ENCODE assay signal across 23 cellular contexts in genomic region chr1:227949341-227949921, GRCh38. TPM values are rescaled to one million over a fixed set of nuclear protein-coding genes. Genes with fewer than 3 reads are reported as not detected.
A peak's percentile ranks its signal among the peaks of the same experiment; 100 is the strongest.
DNase-seq lines count a peak whose midpoint lies in the region; ATAC-seq, FAIRE-seq and TF ChIP-seq lines count a peak whose summit lies in the region.
"Had no signal": no experiment of that assay in that cellular context is flagged by ENCODE, and none has a peak within 500 bp of the region (broad histone marks: within the 10 kb centered on the region; RNA-seq: fewer than 3 reads in every experiment).

No MANE protein-coding gene starts in this region.

- ATAC-seq in right lobe of liver: no peak
- ATAC-seq in HepG2: no peak
- ATAC-seq: activated naive CD8-positive, alpha-beta T cell treated with anti-CD3 and anti-CD28 coated beads, Interleukin-2, amount 50 U/mL, for 24 hours; heart left ventricle had no signal

- H3K27me3 ChIP-seq in right lobe of liver (no peaks in the 10 kb centered on the region), HepG2 (ENCODE audit: control insufficient read depth in 1 of 2, insufficient read depth in 2 of 2, low read length in 2 of 2) (peaks cover 14 to 81% of the 10 kb centered on the region in 2 experiments; a peak in 4 of 5 replicates), astrocyte (ENCODE audit: insufficient read depth, low read length) (no peaks in the 10 kb centered on the region), neural progenitor cell (peaks cover 32% of the 10 kb centered on the region), brain microvascular endothelial cell (replicated peaks) (peaks cover 17% of the 10 kb centered on the region)

- H3K36me3 ChIP-seq in right lobe of liver: no peaks in the 10 kb centered on the region
- no peaks in the 10 kb centered on the region for H3K36me3 ChIP-seq in HepG2 (replicated peaks in 1 of 2; ENCODE audit: control insufficient read depth in 1 of 2, insufficient read depth in 2 of 2, low read length in 2 of 2)
- no peaks in the 10 kb centered on the region for H3K36me3 ChIP-seq in astrocyte (ENCODE audit: insufficient read depth, low read length)
- H3K36me3 ChIP-seq in neural progenitor cell: no peaks in the 10 kb centered on the region
- H3K36me3 ChIP-seq in brain microvascular endothelial cell (replicated peaks): no peaks in the 10 kb centered on the region
- H3K36me3 ChIP-seq: breast epithelium, heart left ventricle, tibial nerve had no signal

- H3K4me1 ChIP-seq in right lobe of liver (peaks cover 0 to 9% (median 0%) of the 10 kb centered on the region in 4 donors), HepG2 (ENCODE audit: insufficient read depth, low read length) (peaks cover 16% of the 10 kb centered on the region), astrocyte (ENCODE audit: insufficient read depth, low read length) (peaks cover 18% of the 10 kb centered on the region), neural progenitor cell (peaks cover 5% of the 10 kb centered on the region)

- peaks cover 2% of the 10 kb centered on the region for H3K9me3 Mint-ChIP-seq in astrocyte (ENCODE audit: unreplicated experiment)
- peaks cover 2% of the 10 kb centered on the region for H3K9me3 Mint-ChIP-seq in neural progenitor cell
- H3K9me3 Mint-ChIP-seq: activated naive CD8-positive, alpha-beta T cell treated with anti-CD3 and anti-CD28 coated beads, Interleukin-2, amount 50 U/mL, for 24 hours; T-helper 2 cell treated with Interferon-gamma antibody and Interleukin-4, amounts not matched to agents 5 μg/mL and 100 μg/mL, for 36 hours had no signal

- no peak overlapping the region for H3K4me2 ChIP-seq in HepG2 (ENCODE audit: low read depth, low read length)
- H3K4me2 ChIP-seq in astrocyte (ENCODE audit: low read length): peak overlapping the region; percentile 92
- H3K4me2 ChIP-seq in neural progenitor cell: peak overlapping the region; percentile 83

- peaks cover 8% of the 10 kb centered on the region for H3K4me1 Mint-ChIP-seq in astrocyte (ENCODE audit: low read depth, unreplicated experiment)
- H3K4me1 Mint-ChIP-seq in neural progenitor cell: peaks cover 14% of the 10 kb centered on the region

- no TSS peak for BruUV-seq in HepG2 (replicated peaks; lab: Mats Ljungman, UMichigan)

- FAIRE-seq in HepG2 (lab: Jason Lieb, UNC): no peak
- no peak for FAIRE-seq in astrocyte (lab: Jason Lieb, UNC)

- TF ChIP-seq RAD21 in HepG2 (CRISPR knock-in tag; IDR thresholded peaks at IDR 0.05): no peak

- H3K79me2 ChIP-seq in HepG2 (ENCODE audit: insufficient read depth, low read length) (no peaks in the 10 kb centered on the region), astrocyte (ENCODE audit: insufficient read depth, low read length) (no peaks in the 10 kb centered on the region), neural progenitor cell (ENCODE audit: low read depth) (no peaks in the 10 kb centered on the region)

- H4K20me1 ChIP-seq in HepG2 (ENCODE audit: insufficient read depth, low read length) (no peaks in the 10 kb centered on the region; the same call in 1 of the 2 replicates), astrocyte (ENCODE audit: insufficient read depth, low read length) (peaks cover 13% of the 10 kb centered on the region), neural progenitor cell (ENCODE audit: low read depth) (peaks cover 14% of the 10 kb centered on the region)

- H3K9me3 ChIP-seq in right lobe of liver (no peaks in the 10 kb centered on the region), HepG2 (ENCODE audit: low read length) (no peaks in the 10 kb centered on the region), astrocyte (ENCODE audit: insufficient read depth, low read depth, low read length) (peaks cover under 1% of the 10 kb centered on the region), neural progenitor cell (ENCODE audit: low read depth) (no peaks in the 10 kb centered on the region)
- H3K9me3 ChIP-seq: tibial nerve had no signal

- TF ChIP-seq CTCF in right lobe of liver (IDR thresholded peaks at IDR 0.05) (no peak), HepG2 (CRISPR knock-in tag; IDR thresholded peaks at IDR 0.05) (no peak), astrocyte (IDR thresholded peaks at IDR 0.05; ENCODE audit: insufficient read depth, low read depth, low read length) (no peak), neural progenitor cell (IDR thresholded peaks at IDR 0.05) (no peak), brain microvascular endothelial cell (IDR thresholded peaks at IDR 0.05; ENCODE audit: low read depth, low read length, missing control alignments) (no peak)

- POLR2A ChIA-PET in HepG2 (lab: Yijun Ruan, JAX): no interaction called here

- H3K4me3 ChIP-seq in right lobe of liver: no peak overlapping the region
- H3K4me3 ChIP-seq in HepG2 (replicated peaks in 1 of 3; ENCODE audit: insufficient read depth in 1 of 3, low read depth in 2 of 3, low read length in 3 of 3): no peak overlapping the region
- no peak overlapping the region for H3K4me3 ChIP-seq in astrocyte (ENCODE audit: insufficient read depth, low read depth, low read length)
- no peak overlapping the region for H3K4me3 ChIP-seq in neural progenitor cell
- H3K4me3 ChIP-seq in brain microvascular endothelial cell (ENCODE audit: low read depth, low read length): no peak overlapping the region
- H3K4me3 ChIP-seq: lung had no signal

- TF ChIP-seq POLR2A in right lobe of liver (IDR thresholded peaks at IDR 0.05) (no peak), HepG2 (IDR thresholded peaks at IDR 0.05; ENCODE audit: insufficient read depth in 1 of 2, low read depth in 2 of 2, low read length in 2 of 2) (no peak)

- intact Hi-C loops in right lobe of liver (cut with DNase I) (loop anchor here (5.0 to 10.0 kb wide), 3 partner anchors 185 to 465 kb away; no protein-coding TSS in a partner anchor), HepG2 (cut with micrococcal nuclease; ENCODE audit: unreplicated experiment) (no loop called here)

- H3K27me3 Mint-ChIP-seq in astrocyte (ENCODE audit: low read depth, unreplicated experiment): peaks cover 25% of the 10 kb centered on the region
- H3K27me3 Mint-ChIP-seq in neural progenitor cell (ENCODE audit: insufficient read depth, low read depth): no peaks in the 10 kb centered on the region

- no peak overlapping the region for H3K9ac ChIP-seq in HepG2 (ENCODE audit: insufficient read depth, low read depth, low read length)
- no peak overlapping the region for H3K9ac ChIP-seq in astrocyte (ENCODE audit: low read length)
- H3K9ac ChIP-seq in neural progenitor cell: no peak overlapping the region
- H3K9ac ChIP-seq: parathyroid adenoma had no signal

- H3K27ac ChIP-seq in right lobe of liver: no peak overlapping the region
- H3K27ac ChIP-seq in HepG2 (ENCODE audit: extremely low read length, insufficient read depth, low read length): no peak overlapping the region
- H3K27ac ChIP-seq in astrocyte (ENCODE audit: low read depth, low read length): no peak overlapping the region
- H3K27ac ChIP-seq in neural progenitor cell: no peak overlapping the region
- H3K27ac ChIP-seq in brain microvascular endothelial cell: no peak overlapping the region
- H3K27ac ChIP-seq: breast epithelium, parathyroid adenoma, skin epidermis had no signal

- H3K27ac Mint-ChIP-seq in astrocyte (ENCODE audit: unreplicated experiment) (no peak overlapping the region), neural progenitor cell (no peak overlapping the region)
- H3K27ac Mint-ChIP-seq: activated naive CD8-positive, alpha-beta T cell treated with anti-CD3 and anti-CD28 coated beads, Interleukin-2, amount 50 U/mL, for 24 hours; T-helper 2 cell treated with Interferon-gamma antibody and Interleukin-4, amounts not matched to agents 5 μg/mL and 100 μg/mL, for 36 hours had no signal

- H3K36me3 Mint-ChIP-seq in astrocyte (ENCODE audit: low read depth, unreplicated experiment): no peaks in the 10 kb centered on the region
- H3K36me3 Mint-ChIP-seq in neural progenitor cell: no peaks in the 10 kb centered on the region
- H3K36me3 Mint-ChIP-seq: naive B cell had no signal

- H3K4me3 Mint-ChIP-seq in astrocyte (ENCODE audit: unreplicated experiment): no peak overlapping the region
- no peak overlapping the region for H3K4me3 Mint-ChIP-seq in neural progenitor cell
- H3K4me3 Mint-ChIP-seq: activated naive CD8-positive, alpha-beta T cell treated with anti-CD3 and anti-CD28 coated beads, Interleukin-2, amount 50 U/mL, for 24 hours had no signal

- 29% methylated on average over 3 of the region's 11 CpGs for WGBS in right lobe of liver (ENCODE audit: insufficient coverage, low coverage, low lambda C conversion rate, missing lambda C conversion rate)
- WGBS in HepG2 (ENCODE audit: low lambda C conversion rate): 0% methylated on average over 1 of the region's 11 CpGs

- TF ChIP-seq EP300 in HepG2 (IDR thresholded peaks at IDR 0.05; ENCODE audit: low read depth in 2 of 2, low read length in 2 of 2) (no peak), HepG2 (CRISPR knock-in tag; IDR thresholded peaks at IDR 0.05; ENCODE audit: borderline replicate concordance) (no peak)

- peaks cover 14% of the 10 kb centered on the region for H3F3A ChIP-seq in neural progenitor cell (ENCODE audit: low read depth)

- H2AFZ ChIP-seq in HepG2 (ENCODE audit: low read length): no peak overlapping the region
- H2AFZ ChIP-seq in astrocyte (ENCODE audit: low read depth, low read length): no peak overlapping the region
- H2AFZ ChIP-seq in neural progenitor cell (replicated peaks): no peak overlapping the region

- CTCF ChIA-PET in HepG2 (lab: Yijun Ruan, JAX; ENCODE audit: low intra/inter-chr PET ratio, low total read pairs): no interaction called here

- in situ Hi-C loops in HepG2 (cut with HindIII; ENCODE audit: extremely low pct_ligation_motif_present, low pct_unique_long_range_greater_than_20kb): loop anchor here (5.0 kb wide), 2 partner anchors 47 to 187 kb away; no protein-coding TSS in a partner anchor
- in situ Hi-C loops in brain microvascular endothelial cell (cut with HindIII; ENCODE audit: low pct_ligation_motif_present, low sequenced_read_pairs): no loop called here

- DNase-seq in right lobe of liver (peak in 2 of 3 donors; percentile 35 to 36), HepG2 (ENCODE audit: low spot score) (no peak), astrocyte (ENCODE audit: low read depth) (no peak), neural progenitor cell (ENCODE audit: low spot score) (no peak), ureter (ENCODE audit: low spot score) (peak; percentile 40), NAMALWA (ENCODE audit: low spot score) (no peak), pons (ENCODE audit: low spot score) (no peak), brain microvascular endothelial cell (no peak)
- DNase-seq: activated CD4-positive, alpha-beta T cell treated with anti-CD3 and anti-CD28 coated beads, Interleukin-2, amount 50 U/mL, for 48 hours; activated naive CD8-positive, alpha-beta T cell treated with anti-CD3 and anti-CD28 coated beads, Interleukin-2, amount 50 U/mL, for 24 hours; dermis blood vessel endothelial cell; MM.1S; naive B cell; NCI-H82; stimulated activated naive CD4-positive, alpha-beta T cell had no signal

RNA-seq across cellular contexts. Expression of gene WNT9A, which starts 1.7 kb away (rescaled TPM):
- under 1 TPM in 5 of 6 experiments, not detected in 1; 0.09 to 0.19 (median 0.10) TPM for total RNA-seq in right lobe of liver
- 0.04 TPM in 2 replicates for total RNA-seq in HepG2 (2016; rRNA removed; fragmentation: Illumina TruSeq; extraction: Trizol)
- total RNA-seq in HepG2 (2016; cell fraction: cytosol; rRNA removed; fragmentation: Illumina TruSeq; extraction: Trizol; ENCODE audit: low read depth): not detected in 2 replicates
- 0.04 TPM in 1 of 2 replicates, not detected in the other for total RNA-seq in HepG2 (2016; cell fraction: insoluble cytoplasmic fraction; rRNA removed; fragmentation: Illumina TruSeq; extraction: Trizol)
- not detected in 2 replicates for total RNA-seq in HepG2 (2016; cell fraction: membrane; rRNA removed; fragmentation: Illumina TruSeq; extraction: Trizol)
- total RNA-seq in HepG2 (2016; cell fraction: nucleus; rRNA removed; fragmentation: Illumina TruSeq; extraction: Trizol): not detected in 2 replicates
- polyA plus RNA-seq in HepG2 (2011; rRNA removed): not detected in 2 replicates
- 0.04 TPM in 1 of 2 replicates, not detected in the other for polyA plus RNA-seq in HepG2 (2011; cell fraction: cytosol; rRNA removed)
- 0.06 and 0.07 TPM in 2 replicates for polyA plus RNA-seq in HepG2 (2011; cell fraction: nucleus; rRNA removed)
- 0.04 TPM in 1 of 2 replicates, not detected in the other for polyA plus RNA-seq in HepG2 (2012)
- polyA plus RNA-seq in HepG2 (2016; cell fraction: cytosol; fragmentation: Illumina TruSeq; extraction: Trizol; ENCODE audit: low read depth): not detected in 2 replicates
- not detected in 2 replicates for polyA plus RNA-seq in HepG2 (2016; cell fraction: insoluble cytoplasmic fraction; fragmentation: Illumina TruSeq; extraction: Trizol; ENCODE audit: low read depth)
- polyA plus RNA-seq in HepG2 (2016; cell fraction: membrane; fragmentation: Illumina TruSeq; extraction: Trizol; ENCODE audit: low read depth): not detected in 2 replicates
- polyA plus RNA-seq in HepG2 (2016; cell fraction: nucleus; fragmentation: Illumina TruSeq; extraction: Trizol; ENCODE audit: insufficient read depth, low read depth): not detected in 2 replicates
- polyA minus RNA-seq in HepG2 (2011; rRNA and poly(A)+ RNA removed; ENCODE audit: low replicate concordance): 0.04 and 2.6 TPM in 2 replicates
- polyA minus RNA-seq in HepG2 (2011; cell fraction: cytosol; rRNA and poly(A)+ RNA removed): not detected in 2 replicates
- polyA minus RNA-seq in HepG2 (2011; cell fraction: nucleus; rRNA and poly(A)+ RNA removed): not detected in 2 replicates
- total RNA-seq in astrocyte: 2.6 and 4.1 TPM in 2 replicates
- 1.4 and 2.7 TPM in 2 replicates for total RNA-seq in neural progenitor cell (ENCODE audit: low replicate concordance)
- 2.7 TPM for total RNA-seq in ureter
- total RNA-seq: SK-MEL-5 had no signal

RNA-seq across cellular contexts. Expression of gene WNT3A, which starts 57.4 kb away (rescaled TPM):
- total RNA-seq in right lobe of liver (not detected), HepG2 (2016; rRNA removed; fragmentation: Illumina TruSeq; extraction: Trizol) (not detected in 2 replicates), astrocyte (not detected in 2 replicates), neural progenitor cell (ENCODE audit: low replicate concordance) (0.12 TPM in 1 of 2 replicates, not detected in the other), ureter (0.21 TPM)
- not detected in 2 replicates for total RNA-seq in HepG2 (2016; cell fraction: cytosol; rRNA removed; fragmentation: Illumina TruSeq; extraction: Trizol; ENCODE audit: low read depth)
- total RNA-seq in HepG2 (2016; cell fraction: insoluble cytoplasmic fraction; rRNA removed; fragmentation: Illumina TruSeq; extraction: Trizol): not detected in 2 replicates
- not detected in 2 replicates for total RNA-seq in HepG2 (2016; cell fraction: membrane; rRNA removed; fragmentation: Illumina TruSeq; extraction: Trizol)
- total RNA-seq in HepG2 (2016; cell fraction: nucleus; rRNA removed; fragmentation: Illumina TruSeq; extraction: Trizol): not detected in 2 replicates
- polyA plus RNA-seq in HepG2 (2011; rRNA removed): not detected in 2 replicates
- not detected in 2 replicates for polyA plus RNA-seq in HepG2 (2011; cell fraction: cytosol; rRNA removed)
- polyA plus RNA-seq in HepG2 (2011; cell fraction: nucleus; rRNA removed): not detected in 2 replicates
- polyA plus RNA-seq in HepG2 (2012): not detected in 2 replicates
- not detected in 2 replicates for polyA plus RNA-seq in HepG2 (2016; cell fraction: cytosol; fragmentation: Illumina TruSeq; extraction: Trizol; ENCODE audit: low read depth)
- polyA plus RNA-seq in HepG2 (2016; cell fraction: insoluble cytoplasmic fraction; fragmentation: Illumina TruSeq; extraction: Trizol; ENCODE audit: low read depth): not detected in 2 replicates
- polyA plus RNA-seq in HepG2 (2016; cell fraction: membrane; fragmentation: Illumina TruSeq; extraction: Trizol; ENCODE audit: low read depth): not detected in 2 replicates
- polyA plus RNA-seq in HepG2 (2016; cell fraction: nucleus; fragmentation: Illumina TruSeq; extraction: Trizol; ENCODE audit: insufficient read depth, low read depth): not detected in 2 replicates
- not detected in 2 replicates for polyA minus RNA-seq in HepG2 (2011; rRNA and poly(A)+ RNA removed; ENCODE audit: low replicate concordance)
- polyA minus RNA-seq in HepG2 (2011; cell fraction: cytosol; rRNA and poly(A)+ RNA removed): not detected in 2 replicates
- polyA minus RNA-seq in HepG2 (2011; cell fraction: nucleus; rRNA and poly(A)+ RNA removed): not detected in 2 replicates
- total RNA-seq: dermis blood vessel endothelial cell, heart left ventricle, SK-MEL-5, tibial nerve had no signal
- polyA plus RNA-seq: heart left ventricle had no signal

Comparison
In these comparisons a context has a peak if more than half of its experiments do, and no peak if none do; other contexts are left out.
1. DNase-seq: peak in right lobe of liver (2 of 3) and ureter (single experiment); none in HepG2 (single experiment), astrocyte (single experiment), neural progenitor cell (single experiment), NAMALWA (single experiment), pons (single experiment) and brain microvascular endothelial cell (single experiment).